36 cellular contexts compared by ENCODE assay signal in the genomic region with DNA sequence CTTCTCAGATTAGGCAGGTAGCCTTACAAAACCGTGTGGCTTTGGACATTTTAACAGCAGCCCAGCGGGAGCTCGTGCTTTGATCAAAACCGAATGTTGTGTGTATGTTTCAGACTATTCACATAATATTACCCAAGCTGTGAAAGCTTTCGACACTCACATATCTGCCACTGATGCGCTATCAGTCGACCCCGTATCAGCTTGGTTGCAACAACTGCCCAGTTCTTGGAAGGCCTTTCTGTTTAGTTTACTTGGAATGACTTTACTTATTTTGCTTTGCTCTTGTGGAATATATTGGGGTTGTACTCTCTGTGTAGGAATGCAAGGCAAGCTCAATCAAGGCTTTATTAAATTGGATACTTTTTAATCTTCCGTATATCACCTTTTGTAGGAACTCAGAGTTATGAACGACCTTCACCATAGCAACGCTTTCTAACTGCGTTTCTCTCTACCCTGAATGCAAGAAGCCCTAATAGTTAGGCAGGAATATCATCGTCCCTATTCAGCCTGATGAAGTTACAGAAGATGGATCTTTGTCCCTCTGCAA.
"Had no signal": no experiment of that assay in that cellular context is flagged by ENCODE, and none has a peak within 500 bp of the region (broad histone marks: within the 10 kb centered on the region; RNA-seq: fewer than 3 reads in every experiment).

No MANE protein-coding gene starts in this region.

- H3K36me3 ChIP-seq: MG63 had no signal

- H3K9me3 ChIP-seq: MG63 had no signal

- H3K27me3 ChIP-seq: MG63 had no signal

- H3K4me3 ChIP-seq: MG63 had no signal

- DNase-seq: Karpas-422, Kasumi-1, MG63, MM.1S, MV-4-11, NCI-H1048, NCI-H1092, NCI-H1092 treated with DMSO at 0.1 percent for 48 hours, NCI-H1105, NCI-H1105 treated with DMSO at 0.1 percent for 48 hours, NCI-H1417, NCI-H1417 treated with DMSO at 0.1 percent for 48 hours, NCI-H1436, NCI-H1436 treated with DMSO at 0.1 percent for 48 hours, NCI-H146, NCI-H1694, NCI-H1694 treated with DMSO at 0.1 percent for 48 hours, NCI-H187, NCI-H187 treated with DMSO at 0.1 percent for 48 hours, NCI-H1930, NCI-H2029, NCI-H2029 treated with DMSO at 0.1 percent for 48 hours, NCI-H2081, NCI-H2081 treated with DMSO at 0.1 percent for 48 hours, NCI-H2107, NCI-H2171, NCI-H2171 treated with DMSO at 0.1 percent for 48 hours, NCI-H2227 treated with DMSO at 0.1 percent for 48 hours, NCI-H226, NCI-H345, NCI-H446, NCI-H446 treated with DMSO at 0.1 percent for 48 hours, NCI-H510A, NCI-H510A treated with DMSO at 0.1 percent for 48 hours, NCI-H524, NCI-H524 treated with DMSO at 0.1 percent for 48 hours had no signal
